30 cellular contexts compared by ENCODE assay signal in the genomic region with DNA sequence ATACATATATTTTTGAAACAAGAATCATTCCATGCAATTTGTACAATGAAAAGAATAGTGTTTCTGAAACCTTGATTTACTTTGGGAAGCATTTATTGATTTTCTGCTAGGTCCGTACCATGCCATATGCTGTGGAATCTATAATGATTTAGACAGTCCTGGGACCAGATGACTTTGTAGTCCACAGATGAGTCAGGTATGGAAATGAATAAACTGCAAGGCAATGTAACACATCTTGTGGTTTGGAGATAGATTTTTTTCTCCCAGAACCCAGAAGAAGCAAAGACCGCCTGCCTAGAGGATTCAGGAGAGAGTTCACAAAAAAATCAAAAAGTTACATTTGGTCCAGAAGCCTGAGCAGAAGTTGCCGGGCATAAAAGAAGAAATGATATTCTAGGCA.
"Had no signal": no experiment of that assay in that cellular context is flagged by ENCODE, and none has a peak within 500 bp of the region (broad histone marks: within the 10 kb centered on the region; RNA-seq: fewer than 3 reads in every experiment).

No MANE protein-coding gene starts in this region.

- H3K36me3 Mint-ChIP-seq: activated naive CD8-positive, alpha-beta T cell treated with anti-CD3 and anti-CD28 coated beads for 36 hours; natural killer cell; neural progenitor cell; stimulated activated memory B cell treated with anti-CD40 and anti-IgM and Interleukin-4, amounts not matched to agents 10 μg/mL and 1 μg/mL and 100 μg/mL, for 72 hours; type B pancreatic cell had no signal

- H3K4me1 Mint-ChIP-seq: activated naive CD8-positive, alpha-beta T cell treated with anti-CD3 and anti-CD28 coated beads for 36 hours; natural killer cell; stimulated activated memory B cell treated with anti-CD40 and anti-IgM and Interleukin-4, amounts not matched to agents 10 μg/mL and 1 μg/mL and 100 μg/mL, for 72 hours; stimulated activated naive CD8-positive, alpha-beta T cell treated with anti-CD3 and anti-CD28 coated beads, Interleukin-15, amount 100 ng/mL, for 72 hours had no signal

- H3K27me3 ChIP-seq: adrenal gland, esophagus muscularis mucosa, neural progenitor cell, right atrium auricular region, uterus had no signal

- H3K27me3 Mint-ChIP-seq: activated naive CD8-positive, alpha-beta T cell treated with anti-CD3 and anti-CD28 coated beads for 36 hours; stimulated activated memory B cell treated with anti-CD40 and anti-IgM and Interleukin-4, amounts not matched to agents 10 μg/mL and 1 μg/mL and 100 μg/mL, for 72 hours; stimulated activated naive CD8-positive, alpha-beta T cell treated with anti-CD3 and anti-CD28 coated beads, Interleukin-15, amount 100 ng/mL, for 72 hours; type B pancreatic cell had no signal

- DNase-seq: activated CD4-positive, alpha-beta T cell treated with anti-CD3 and anti-CD28 coated beads for 48 hours; activated CD4-positive, alpha-beta T cell treated with anti-CD3 and anti-CD28 coated beads, Interleukin-2, amount 50 U/mL, for 48 hours; activated CD8-positive, alpha-beta memory T cell treated with anti-CD3 and anti-CD28 coated beads for 24 hours; activated effector memory CD4-positive, alpha-beta T cell treated with Interleukin-2 at 50 U/mL for 16 hours; activated naive CD4-positive, alpha-beta T cell treated with Interleukin-2 at 50 U/mL for 16 hours; activated naive CD8-positive, alpha-beta T cell treated with anti-CD3 and anti-CD28 coated beads for 36 hours; adrenal gland; aorta; caudate nucleus; foreskin melanocyte; left ventricle myocardium inferior; mesendoderm; natural killer cell; occipital lobe; stimulated activated CD4-positive, alpha-beta T cell treated with anti-CD3 and anti-CD28 coated beads, Interleukin-1b, Interleukin-23, amount 100 ng/mL, for 48 hours; stimulated activated CD4-positive, alpha-beta T cell treated with anti-CD3 and anti-CD28 coated beads, Interleukin-4, amount 100 ng/mL, for 4 hours; stimulated activated CD8-positive, alpha-beta memory T cell treated with anti-CD3 and anti-CD28 coated beads, Interleukin-4, amount 100 ng/mL, for 48 hours; stimulated activated naive CD8-positive, alpha-beta T cell treated with anti-CD3 and anti-CD28 coated beads, Interleukin-15, amount 100 ng/mL, for 72 hours; substantia nigra; uterus; WERI-Rb-1 had no signal

- H3K9ac ChIP-seq: neural progenitor cell had no signal

- H2AFZ ChIP-seq: neural progenitor cell had no signal

- H3K27ac ChIP-seq: adrenal gland, esophagus muscularis mucosa, left ventricle myocardium inferior, neural progenitor cell, right atrium auricular region, uterus had no signal

- H3K4me3 Mint-ChIP-seq: activated naive CD8-positive, alpha-beta T cell treated with anti-CD3 and anti-CD28 coated beads for 36 hours; natural killer cell; neural progenitor cell; stimulated activated memory B cell treated with anti-CD40 and anti-IgM and Interleukin-4, amounts not matched to agents 10 μg/mL and 1 μg/mL and 100 μg/mL, for 72 hours; stimulated activated naive CD8-positive, alpha-beta T cell treated with anti-CD3 and anti-CD28 coated beads, Interleukin-15, amount 100 ng/mL, for 72 hours; type B pancreatic cell had no signal

- FAIRE-seq: islet of Langerhans, TTC549 had no signal

- H3K36me3 ChIP-seq: adrenal gland, esophagus muscularis mucosa, left ventricle myocardium inferior, neural progenitor cell, right atrium auricular region, uterus, WERI-Rb-1 had no signal

- H3K27ac Mint-ChIP-seq: activated naive CD8-positive, alpha-beta T cell treated with anti-CD3 and anti-CD28 coated beads for 36 hours; natural killer cell; neural progenitor cell; stimulated activated memory B cell treated with anti-CD40 and anti-IgM and Interleukin-4, amounts not matched to agents 10 μg/mL and 1 μg/mL and 100 μg/mL, for 72 hours; stimulated activated naive CD8-positive, alpha-beta T cell treated with anti-CD3 and anti-CD28 coated beads, Interleukin-15, amount 100 ng/mL, for 72 hours; type B pancreatic cell had no signal

- H3K4me2 ChIP-seq: neural progenitor cell, smooth muscle cell had no signal

- H3K4me3 ChIP-seq: adrenal gland, esophagus muscularis mucosa, left ventricle myocardium inferior, lung, neural progenitor cell, right atrium auricular region, smooth muscle cell, uterus had no signal

- H3K4me1 ChIP-seq: adrenal gland, esophagus muscularis mucosa, left ventricle myocardium inferior, neural progenitor cell, right atrium auricular region, uterus had no signal

- H3K9me3 Mint-ChIP-seq: neural progenitor cell; stimulated activated memory B cell treated with anti-CD40 and anti-IgM and Interleukin-4, amounts not matched to agents 10 μg/mL and 1 μg/mL and 100 μg/mL, for 72 hours; stimulated activated naive CD8-positive, alpha-beta T cell treated with anti-CD3 and anti-CD28 coated beads, Interleukin-15, amount 100 ng/mL, for 72 hours; type B pancreatic cell had no signal

- H3K9me3 ChIP-seq: adrenal gland, esophagus muscularis mucosa, left ventricle myocardium inferior, right atrium auricular region, uterus had no signal
